Comparison of ENCODE assay signal across 9 cellular contexts in genomic region chr10:128936392-128936791, GRCh38.
"Had no signal": no experiment of that assay in that cellular context is flagged by ENCODE, and none has a peak within 500 bp of the region (broad histone marks: within the 10 kb centered on the region; RNA-seq: fewer than 3 reads in every experiment).

No MANE protein-coding gene starts in this region.

- H3K27ac ChIP-seq: GM23248 had no signal

- H3K4me3 ChIP-seq: GM23248, GM23338, HAP-1 had no signal

- DNase-seq: GM23248, GOT3, H7, H9, HCEC 1CT, HFFc6 had no signal

- H3K36me3 ChIP-seq: HAP-1 had no signal

- ATAC-seq: GM23338, HCT116 had no signal

- H3K4me1 ChIP-seq: HAP-1 had no signal

- H3K9me3 ChIP-seq: HAP-1 had no signal

- H3K9me3 Mint-ChIP-seq: GM23338, H9 had no signal

- H3K27ac Mint-ChIP-seq: GM23338, H9, HFFc6 had no signal

- H3K4me3 Mint-ChIP-seq: GM23338, H9, HFFc6 had no signal
